8 cellular contexts compared by ENCODE assay signal in genomic region chr6:116680880-116681672, GRCh38. TPM values are rescaled to one million over a fixed set of nuclear protein-coding genes. Genes with fewer than 3 reads are reported as not detected.
DNase-seq lines count a peak whose midpoint lies in the region; ATAC-seq and TF ChIP-seq lines count a peak whose summit lies in the region.

Gene KPNA5 (plus strand): TSS chr6:116681211. CDS start chr6:116681335, 124 bp downstream.

- no peaks in the 10 kb centered on the region for H4K20me1 ChIP-seq in GM23338 (replicated peaks; ENCODE audit: insufficient read depth)
- H4K20me1 ChIP-seq in fibroblast of lung (ENCODE audit: control insufficient read depth, extremely low read depth, insufficient read depth, low read length): no peaks in the 10 kb centered on the region

- H3K79me2 ChIP-seq in GM23338 (replicated peaks; ENCODE audit: insufficient read depth) (peaks cover 41% of the 10 kb centered on the region), fibroblast of lung (ENCODE audit: control insufficient read depth, insufficient read depth, low read length) (peaks cover 12% of the 10 kb centered on the region)

- H2AFZ ChIP-seq in GM23338 (peak within 1 kb of the TSS; percentile 99), fibroblast of lung (ENCODE audit: low read length) (peak within 1 kb of the TSS; percentile 100)

- H3K9me2 ChIP-seq in GM23338 (ENCODE audit: insufficient read depth): peaks cover 3% of the 10 kb centered on the region; the same call in 1 of the 2 replicates

- intact Hi-C loops in natural killer cell (cut with micrococcal nuclease): loop anchor here (1.0 to 2.0 kb wide), 3 partner anchors 13 to 110 kb away; partner anchors contain the start of genes RWDD1 and ZUP1

- H3K4me1 ChIP-seq in GM23338 (ENCODE audit: insufficient read depth) (no peaks in the 10 kb centered on the region; the same call in none of the 2 replicates), fibroblast of lung (ENCODE audit: control insufficient read depth, extremely low read depth, insufficient read depth, low read length) (no peaks in the 10 kb centered on the region)

- H3K27me3 Mint-ChIP-seq in GM23338 (ENCODE audit: insufficient read depth, low read depth, poor library complexity): peaks cover 6% of the 10 kb centered on the region
- no peaks in the 10 kb centered on the region for H3K27me3 Mint-ChIP-seq in natural killer cell (ENCODE audit: low read depth in 2 of 2)

- H3K27ac Mint-ChIP-seq in GM23338: peak within 1 kb of the TSS; percentile 98
- peak within 1 kb of the TSS; percentile 94 to 100 for H3K27ac Mint-ChIP-seq in natural killer cell

- peak within 1 kb of the TSS; percentile 99 for H3K4me3 ChIP-seq in GM23338
- H3K4me3 ChIP-seq in fibroblast of lung (replicated peaks in 1 of 4; ENCODE audit: control extremely low read depth in 1 of 4, insufficient read depth in 1 of 4, low read depth in 3 of 4, low read length in 4 of 4): peak within 1 kb of the TSS; percentile 78 to 97 (median 96)

- H3K9me3 Mint-ChIP-seq in GM23338: no peaks in the 10 kb centered on the region
- H3K9me3 Mint-ChIP-seq in natural killer cell: no peaks in the 10 kb centered on the region

- H3K27me3 ChIP-seq in GM23338 (ENCODE audit: insufficient read depth) (no peaks in the 10 kb centered on the region), fibroblast of lung (ENCODE audit: control insufficient read depth, insufficient read depth, low read length) (no peaks in the 10 kb centered on the region)

- DNase-seq in Daoy (ENCODE audit: low read depth) (peak; percentile 97), GM23338 (ENCODE audit: low spot score) (peak; percentile 95), Kasumi-1 (lab: John Stamatoyannopoulos, UW) (peak; percentile 94), RKO (ENCODE audit: low spot score) (peak; percentile 93), fibroblast of lung (ENCODE audit: low read depth in 2 of 2) (peak; percentile 89 to 90), natural killer cell (peak; percentile 81)
- DNase-seq in activated T-helper 1 cell treated with anti-CD3 and anti-CD28 coated beads, Interleukin-2, amount 50 U/mL, for 16 hours (ENCODE audit: low read depth in 1 of 2, low spot score in 1 of 2): peak; percentile 80 to 82
- DNase-seq in stimulated activated naive CD4-positive, alpha-beta T cell (lab: John Stamatoyannopoulos, UW): peak; percentile 84 to 89 (median 87)

- H3K27ac ChIP-seq in GM23338 (ENCODE audit: low read depth) (peak within 1 kb of the TSS; percentile 99), fibroblast of lung (ENCODE audit: insufficient read depth, low read length) (peak within 1 kb of the TSS; percentile 90)

- peak within 1 kb of the TSS; percentile 98 for H3K4me3 Mint-ChIP-seq in GM23338
- peak within 1 kb of the TSS; percentile 99 for H3K4me3 Mint-ChIP-seq in natural killer cell

- H3K4me1 Mint-ChIP-seq in GM23338 (peaks cover 9% of the 10 kb centered on the region; the same call in 2 of the 3 replicates), natural killer cell (peaks cover 28 to 38% of the 10 kb centered on the region in 2 donors)

- no peak for TF ChIP-seq CTCF in GM23338 (conservative IDR thresholded peaks at IDR 0.05; ENCODE audit: low read depth in 2 of 2)
- TF ChIP-seq CTCF in fibroblast of lung (conservative IDR thresholded peaks at IDR 0.05 in 1 of 2, IDR thresholded peaks at IDR 0.05 in 1 of 2; ENCODE audit: low read depth in 1 of 2, low read length in 2 of 2): no peak
- no peak for TF ChIP-seq CTCF in natural killer cell (IDR thresholded peaks at IDR 0.05)

- H3F3A ChIP-seq in GM23338 (replicated peaks; ENCODE audit: low read depth): peaks cover 10% of the 10 kb centered on the region; the same call in 1 of the 2 replicates

- peak; percentile 95 for ATAC-seq in GM23338
- peak; percentile 91 to 97 (median 93) for ATAC-seq in natural killer cell

- peak within 1 kb of the TSS; percentile 87 for H3K4me2 ChIP-seq in GM23338
- peak within 1 kb of the TSS; percentile 95 for H3K4me2 ChIP-seq in fibroblast of lung (ENCODE audit: extremely low read depth, insufficient read depth, low read length)

- peaks cover 3% of the 10 kb centered on the region; the same call in 1 of the 2 replicates for H3K36me3 ChIP-seq in GM23338 (ENCODE audit: insufficient read depth)
- H3K36me3 ChIP-seq in fibroblast of lung (ENCODE audit: control insufficient read depth, insufficient read depth, low read length): peaks cover 2% of the 10 kb centered on the region

- H3K9me3 ChIP-seq in fibroblast of lung (ENCODE audit: control insufficient read depth, insufficient read depth, low read depth, low read length): no peaks in the 10 kb centered on the region

- H3K36me3 Mint-ChIP-seq in GM23338 (ENCODE audit: low read depth): peaks cover 17% of the 10 kb centered on the region
- no peaks in the 10 kb centered on the region for H3K36me3 Mint-ChIP-seq in natural killer cell

- H3K9ac ChIP-seq in fibroblast of lung (ENCODE audit: insufficient read depth, low read length): peak within 1 kb of the TSS; percentile 87

TF ChIP-seq in GM23338, 12 proteins besides CTCF, POLR2A, EP300 and RAD21:
- TF ChIP-seq REST (IDR thresholded peaks at IDR 0.05; ENCODE audit: unreplicated experiment) (no peak), ETS1 (IDR thresholded peaks at IDR 0.05) (0 out of 2 replicates have a peak, but pooled peaks have one; percentile 4), STAT1 (IDR thresholded peaks at IDR 0.05; ENCODE audit: unreplicated experiment) (no peak), EZH2phosphoT487 (IDR thresholded peaks at IDR 0.05; ENCODE audit: unreplicated experiment) (no peak), CREB1 (CRISPR knock-in tag; IDR thresholded peaks at IDR 0.05; ENCODE audit: low read depth) (peak; percentile 67), NANOG (IDR thresholded peaks at IDR 0.05; ENCODE audit: borderline replicate concordance) (no peak), ZNF331 (CRISPR knock-in tag; IDR thresholded peaks at IDR 0.05; ENCODE audit: low read depth) (0 out of 2 replicates have a peak, but pooled peaks have one; percentile 8), JUNB (IDR thresholded peaks at IDR 0.05; ENCODE audit: unreplicated experiment) (no peak), ZNF114 (CRISPR knock-in tag; IDR thresholded peaks at IDR 0.05) (no peak), POLR2AphosphoS5 (IDR thresholded peaks at IDR 0.05; ENCODE audit: low read depth) (peak; percentile 99)

RNA-seq across cellular contexts. Expression of gene KPNA5, which starts in this region (rescaled TPM):
- total RNA-seq in Daoy (2014; rRNA removed; shearing (Covaris generic)): 10.5 and 16.7 TPM in 2 replicates
- 9.4 and 16.3 TPM in 2 replicates for total RNA-seq in GM23338 (2014; rRNA removed; shearing (Covaris generic))
- 6.9 and 8.5 TPM in 2 replicates for polyA plus RNA-seq in GM23338 (2016; fragmentation: Nextera tagmentation; extraction: Ambion mirVana)
- 10.0 and 11.6 TPM in 2 replicates for total RNA-seq in fibroblast of lung
- polyA plus RNA-seq in fibroblast of lung: 5.2 and 7.9 TPM in 2 replicates
- 3.2 and 5.2 TPM in 2 replicates for polyA plus RNA-seq in fibroblast of lung (2012)
- polyA minus RNA-seq in fibroblast of lung (ENCODE audit: low replicate concordance): 0.78 TPM in 1 of 2 replicates, not detected in the other
- 10 to 100 TPM; 28.6 to 31.4 (median 29.1) TPM for total RNA-seq in natural killer cell

Comparison
In these comparisons a context has a peak if more than half of its experiments do, and no peak if none do; other contexts are left out.
1. Peak in every context shown above with its lines: DNase-seq, ATAC-seq, H3K4me3 ChIP-seq and H3K27ac ChIP-seq.